In the genomic region with DNA sequence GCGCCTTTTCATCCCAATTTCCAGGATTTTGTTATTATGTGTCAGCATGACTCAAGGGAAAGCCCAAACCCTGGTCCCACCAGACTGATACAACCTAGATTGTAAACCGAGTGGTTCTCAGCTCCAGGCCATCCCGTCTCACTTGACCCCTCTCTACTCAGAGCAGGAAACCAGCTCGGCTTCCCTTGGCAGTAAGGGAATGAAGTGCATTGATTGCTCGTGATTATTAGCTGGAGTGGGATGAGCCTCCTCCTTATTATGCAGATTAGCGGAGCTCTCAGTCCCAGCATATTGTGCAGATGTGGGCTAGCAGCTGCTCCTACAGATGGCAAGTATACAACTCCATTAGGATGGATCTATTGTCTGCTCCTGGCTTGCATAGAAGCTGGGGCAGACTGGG, we compare ENCODE assay signal across 16 cellular contexts.
DNase-seq lines count a peak whose midpoint lies in the region; ATAC-seq, FAIRE-seq and TF ChIP-seq lines count a peak whose summit lies in the region.
"Had no signal": no experiment of that assay in that cellular context is flagged by ENCODE, and none has a peak within 500 bp of the region (broad histone marks: within the 10 kb centered on the region; RNA-seq: fewer than 3 reads in every experiment).

No MANE protein-coding gene starts in this region.

- H3K4me1 ChIP-seq in left ventricle myocardium inferior: no peaks in the 10 kb centered on the region
- H3K4me1 ChIP-seq: pancreas had no signal

- no peak for FAIRE-seq in urothelium cell line (lab: Jason Lieb, UNC)
- FAIRE-seq: pancreas had no signal

- in situ Hi-C loops in astrocyte of the spinal cord (cut with HindIII; ENCODE audit: low sequenced_read_pairs): no loop called here

- DNase-seq in Ammon's horn (ENCODE audit: low spot score) (peak; percentile 6), H7 (peak; percentile 14), NCI-H345 (lab: John Stamatoyannopoulos, UW) (peak; percentile 30), astrocyte of the spinal cord (ENCODE audit: low read depth, low spot score) (peak; percentile 4), urothelium cell line (ENCODE audit: low spot score) (no peak), left ventricle myocardium inferior (no peak), HUDEP-2 (lab: John Stamatoyannopoulos, UW; ENCODE audit: unreplicated experiment in 76 of 76) (no peak)
- DNase-seq: activated B cell treated with CpG ODN at 0.5 μM for 24 hours; activated CD8-positive, alpha-beta memory T cell treated with anti-CD3 and anti-CD28 coated beads for 24 hours; DMS53; naive thymus-derived CD4-positive, alpha-beta T cell; pancreas; PC-9; stimulated activated naive B cell treated with anti-CD40 and anti-IgM and Interleukin-4, amounts not matched to agents 10 μg/mL and 1 μg/mL and 100 μg/mL, for 72 hours had no signal

- intact Hi-C loops in left ventricle myocardium inferior (cut with micrococcal nuclease): no loop called here

- no peaks in the 10 kb centered on the region for H3K9me3 ChIP-seq in left ventricle myocardium inferior (replicated peaks)
- H3K9me3 ChIP-seq: pancreas had no signal

- ATAC-seq in GM19463 (IDR thresholded peaks at IDR 0.05; ENCODE audit: unreplicated experiment): no peak
- ATAC-seq: naive thymus-derived CD4-positive, alpha-beta T cell; pancreas; stimulated activated naive B cell treated with anti-CD40 and anti-IgM and Interleukin-4, amounts not matched to agents 10 μg/mL and 1 μg/mL and 100 μg/mL, for 72 hours had no signal

- no peaks in the 10 kb centered on the region for H3K27me3 ChIP-seq in H7 (ENCODE audit: control insufficient read depth, insufficient read depth, low read length)
- H3K27me3 ChIP-seq in left ventricle myocardium inferior (ENCODE audit: low read depth): no peaks in the 10 kb centered on the region
- H3K27me3 ChIP-seq: pancreas had no signal

- H3K27ac ChIP-seq in left ventricle myocardium inferior (replicated peaks): no peak overlapping the region
- H3K27ac ChIP-seq: KMS-11, pancreas, PC-9 had no signal

- no peak overlapping the region for H3K4me3 ChIP-seq in H7 (ENCODE audit: insufficient read depth, low read depth, low read length)
- H3K4me3 ChIP-seq in astrocyte of the spinal cord (ENCODE audit: low read depth, low read length): no peak overlapping the region
- no peak overlapping the region for H3K4me3 ChIP-seq in left ventricle myocardium inferior
- H3K4me3 ChIP-seq: pancreas, PC-9 had no signal

- no peak for TF ChIP-seq CTCF in astrocyte of the spinal cord (IDR thresholded peaks at IDR 0.05; ENCODE audit: low read depth, low read length)
- TF ChIP-seq CTCF in left ventricle myocardium inferior (IDR thresholded peaks at IDR 0.05; ENCODE audit: borderline replicate concordance): no peak

- H3K36me3 ChIP-seq in H7 (replicated peaks; ENCODE audit: control insufficient read depth, insufficient read depth, low read length) (no peaks in the 10 kb centered on the region), left ventricle myocardium inferior (no peaks in the 10 kb centered on the region)
- H3K36me3 ChIP-seq: pancreas had no signal

Comparison
In these comparisons a context has a peak if more than half of its experiments do, and no peak if none do; other contexts are left out.
1. DNase-seq: peak in Ammon's horn (single experiment), H7 (single experiment), NCI-H345 (single experiment) and astrocyte of the spinal cord (single experiment); none in urothelium cell line (single experiment), left ventricle myocardium inferior (single experiment) and HUDEP-2 (0 of 76).